ENCODE assay signal across 12 cellular contexts in the genomic region with DNA sequence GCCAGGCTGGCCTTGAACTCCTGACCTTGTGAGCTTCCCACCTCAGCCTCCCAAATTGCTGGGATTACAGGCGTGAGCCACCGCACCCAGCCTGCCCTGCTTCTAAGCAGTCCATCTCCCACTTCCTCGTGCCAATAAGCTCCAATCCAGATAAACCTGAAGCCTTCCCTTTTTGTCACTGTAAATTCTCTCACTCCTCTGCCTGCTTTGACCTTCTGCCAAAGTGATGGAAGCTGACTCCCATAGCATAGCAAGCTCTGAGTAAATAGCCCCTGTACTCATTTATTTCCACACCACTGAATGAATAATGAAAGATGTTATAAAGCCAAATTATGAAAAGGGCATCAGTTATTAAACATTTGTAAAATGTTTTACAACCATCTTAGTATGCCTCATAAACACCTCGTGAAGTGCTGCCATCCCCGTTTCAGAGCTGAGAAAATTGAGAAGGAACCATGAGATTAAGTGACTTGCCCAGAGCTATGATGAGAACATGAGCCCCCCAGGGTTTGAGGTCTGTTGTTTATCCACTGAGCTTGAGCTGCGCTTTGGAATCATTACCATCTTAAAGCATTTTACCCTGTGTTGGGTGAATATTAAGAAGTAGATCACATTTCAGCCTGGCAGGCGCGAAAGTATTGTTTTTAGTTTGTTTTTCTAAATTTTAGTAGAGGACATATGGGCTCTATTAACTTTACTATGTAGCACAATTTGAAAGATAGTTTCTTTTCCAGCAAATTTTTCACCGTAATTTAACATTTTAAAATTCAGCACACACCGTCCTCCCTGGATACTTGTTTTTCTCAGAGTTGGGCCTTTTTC. TPM values are rescaled to one million over a fixed set of nuclear protein-coding genes. Genes with fewer than 3 reads are reported as not detected.
DNase-seq lines count a peak whose midpoint lies in the region; ATAC-seq and TF ChIP-seq lines count a peak whose summit lies in the region.
"Had no signal": no experiment of that assay in that cellular context is flagged by ENCODE, and none has a peak within 500 bp of the region (broad histone marks: within the 10 kb centered on the region; RNA-seq: fewer than 3 reads in every experiment).

No MANE protein-coding gene starts in this region.

- H3K27me3 ChIP-seq in Caco-2 (replicated peaks; ENCODE audit: control insufficient read depth, insufficient read depth, low read length) (no peaks in the 10 kb centered on the region), left ventricle myocardium inferior (ENCODE audit: low read depth) (no peaks in the 10 kb centered on the region), parathyroid adenoma (ENCODE audit: control insufficient read depth, insufficient read depth, low read length) (no peaks in the 10 kb centered on the region)

- H3K9ac ChIP-seq in parathyroid adenoma: no peak overlapping the region
- H3K9ac ChIP-seq: KMS-11 had no signal

- intact Hi-C loops in Caco-2 (cut with micrococcal nuclease; ENCODE audit: unreplicated experiment) (loop anchor here (1.0 kb wide), 1 partner anchor 52 kb away; the partner anchor contains the start of gene LRP6), left ventricle myocardium inferior (cut with micrococcal nuclease) (loop anchor here (10.0 kb wide), 1 partner anchor 745 kb away; no protein-coding TSS in a partner anchor)

- ATAC-seq in WTC11: peak; percentile 76
- no peak for ATAC-seq in GM19023 (IDR thresholded peaks at IDR 0.05; ENCODE audit: unreplicated experiment)
- ATAC-seq in activated CD8-positive, alpha-beta T cell treated with anti-CD3 and anti-CD28 coated beads, Interleukin-2, amount 10 ng/mL, durations not matched to agents 7 days and 5 days: no peak

- H3K4me1 ChIP-seq in Caco-2 (peaks cover 25% of the 10 kb centered on the region), left ventricle myocardium inferior (peaks cover 6% of the 10 kb centered on the region), parathyroid adenoma (peaks cover 24% of the 10 kb centered on the region)

- POLR2A ChIA-PET in Caco-2 (lab: Charles Lee): interaction anchor here (0.5 to 2.1 kb wide), 8 partner anchors 30 to 406 kb away, joined by 3 to 22 read pairs (median 6); partner anchors contain the start of genes BORCS5 and LRP6
- POLR2A ChIA-PET in WTC11 (lab: Charles Lee): interaction anchor here (0.7 kb wide), 1 partner anchor 12 kb away, joined by 3 read pairs; no protein-coding TSS in a partner anchor
- POLR2A ChIA-PET in activated CD8-positive, alpha-beta T cell treated with anti-CD3 and anti-CD28 coated beads, Interleukin-2, amount 10 ng/mL, durations not matched to agents 7 days and 5 days (lab: Charles Lee): no interaction called here

- H3K4me3 ChIP-seq in Caco-2 (ENCODE audit: low read depth, low read length): no peak overlapping the region
- peak overlapping the region; percentile 17 for H3K4me3 ChIP-seq in left ventricle myocardium inferior
- H3K4me3 ChIP-seq in parathyroid adenoma (ENCODE audit: low read depth, low read length): peak overlapping the region; percentile 37

- BruUV-seq in Caco-2 (replicated peaks; lab: Mats Ljungman, UMichigan): no TSS peak

- H3K9me3 ChIP-seq in Caco-2 (peaks cover 4% of the 10 kb centered on the region; the same call in 1 of the 2 replicates), left ventricle myocardium inferior (replicated peaks) (no peaks in the 10 kb centered on the region), parathyroid adenoma (ENCODE audit: control insufficient read depth, low read length) (no peaks in the 10 kb centered on the region)

- H3K4me3 Mint-ChIP-seq in Caco-2 (ENCODE audit: unreplicated experiment) (peak overlapping the region; percentile 69), WTC11 (peak overlapping the region; percentile 28; the same call in 1 of the 2 replicates)
- H3K4me3 Mint-ChIP-seq in activated CD8-positive, alpha-beta T cell treated with anti-CD3 and anti-CD28 coated beads, Interleukin-2, amount 10 ng/mL, durations not matched to agents 7 days and 5 days: no peak overlapping the region
- H3K4me3 Mint-ChIP-seq: CD14-positive monocyte had no signal

- H3K79me2 ChIP-seq in parathyroid adenoma: no peaks in the 10 kb centered on the region

- H3K4me2 ChIP-seq in parathyroid adenoma (ENCODE audit: low read length): peak overlapping the region; percentile 70
- H3K4me2 ChIP-seq: KMS-11 had no signal

- H3K36me3 Mint-ChIP-seq in Caco-2 (ENCODE audit: insufficient read depth, unreplicated experiment): peaks cover 33% of the 10 kb centered on the region
- peaks cover 6% of the 10 kb centered on the region for H3K36me3 Mint-ChIP-seq in WTC11
- H3K36me3 Mint-ChIP-seq in activated CD8-positive, alpha-beta T cell treated with anti-CD3 and anti-CD28 coated beads, Interleukin-2, amount 10 ng/mL, durations not matched to agents 7 days and 5 days (ENCODE audit: low read depth): no peaks in the 10 kb centered on the region
- H3K36me3 Mint-ChIP-seq: CD14-positive monocyte had no signal

- H3K27me3 Mint-ChIP-seq in Caco-2 (ENCODE audit: insufficient read depth, unreplicated experiment) (no peaks in the 10 kb centered on the region), WTC11 (ENCODE audit: low read depth) (no peaks in the 10 kb centered on the region)
- H3K27me3 Mint-ChIP-seq in activated CD8-positive, alpha-beta T cell treated with anti-CD3 and anti-CD28 coated beads, Interleukin-2, amount 10 ng/mL, durations not matched to agents 7 days and 5 days (ENCODE audit: low read depth): peaks cover 14% of the 10 kb centered on the region

- H3K27ac Mint-ChIP-seq in Caco-2 (ENCODE audit: unreplicated experiment) (peak overlapping the region; percentile 88), WTC11 (peak overlapping the region; percentile 39)
- no peak overlapping the region for H3K27ac Mint-ChIP-seq in activated CD8-positive, alpha-beta T cell treated with anti-CD3 and anti-CD28 coated beads, Interleukin-2, amount 10 ng/mL, durations not matched to agents 7 days and 5 days

- CTCF ChIA-PET in Caco-2 (lab: Charles Lee) (interaction anchor here (0.6 to 1.6 kb wide), 7 partner anchors 11 to 384 kb away, joined by 3 to 7 read pairs (median 4); partner anchors contain the start of genes LRP6 and MANSC1), WTC11 (lab: Charles Lee) (interaction anchor here (0.6 to 2.6 kb wide), 5 partner anchors 8 to 311 kb away, joined by 3 to 10 read pairs (median 4); partner anchors contain the start of gene MANSC1)
- CTCF ChIA-PET in activated CD8-positive, alpha-beta T cell treated with anti-CD3 and anti-CD28 coated beads, Interleukin-2, amount 10 ng/mL, durations not matched to agents 7 days and 5 days (lab: Charles Lee): interaction anchor here (0.9 kb wide), 1 partner anchor 7 kb away, joined by 3 read pairs; no protein-coding TSS in a partner anchor

- H3K27ac ChIP-seq in left ventricle myocardium inferior (replicated peaks): peak overlapping the region; percentile 57
- peak overlapping the region; percentile 82 for H3K27ac ChIP-seq in parathyroid adenoma
- H3K27ac ChIP-seq: KMS-11 had no signal

- H3K36me3 ChIP-seq in Caco-2 (ENCODE audit: control insufficient read depth, insufficient read depth, low read length) (no peaks in the 10 kb centered on the region), left ventricle myocardium inferior (no peaks in the 10 kb centered on the region), parathyroid adenoma (ENCODE audit: control insufficient read depth, insufficient read depth, low read length) (no peaks in the 10 kb centered on the region)

- H2AFZ ChIP-seq in parathyroid adenoma: peak overlapping the region; percentile 69

- TF ChIP-seq CTCF in Caco-2 (IDR thresholded peaks at IDR 0.05; ENCODE audit: insufficient read depth in 1 of 2, low read depth in 1 of 2, low read length in 1 of 2, severe bottlenecking in 1 of 2, unreplicated experiment in 1 of 2) (no peak), WTC11 (IDR thresholded peaks at IDR 0.05) (no peak), left ventricle myocardium inferior (IDR thresholded peaks at IDR 0.05; ENCODE audit: borderline replicate concordance) (no peak), parathyroid adenoma (IDR thresholded peaks at IDR 0.05) (no peak)

- peaks cover 11% of the 10 kb centered on the region for H3K9me3 Mint-ChIP-seq in Caco-2 (ENCODE audit: unreplicated experiment)
- peaks cover 13% of the 10 kb centered on the region for H3K9me3 Mint-ChIP-seq in WTC11
- H3K9me3 Mint-ChIP-seq in activated CD8-positive, alpha-beta T cell treated with anti-CD3 and anti-CD28 coated beads, Interleukin-2, amount 10 ng/mL, durations not matched to agents 7 days and 5 days (ENCODE audit: insufficient read depth): no peaks in the 10 kb centered on the region

- H3K4me1 Mint-ChIP-seq in Caco-2 (ENCODE audit: low read depth, unreplicated experiment): peaks cover 39% of the 10 kb centered on the region
- H3K4me1 Mint-ChIP-seq in WTC11: peaks cover 16% of the 10 kb centered on the region
- H3K4me1 Mint-ChIP-seq in activated CD8-positive, alpha-beta T cell treated with anti-CD3 and anti-CD28 coated beads, Interleukin-2, amount 10 ng/mL, durations not matched to agents 7 days and 5 days (ENCODE audit: low read depth): no peaks in the 10 kb centered on the region
- H3K4me1 Mint-ChIP-seq: CD14-positive monocyte had no signal

- DNase-seq in Caco-2: no peak
- no peak for DNase-seq in WTC11 (ENCODE audit: low spot score)
- no peak for DNase-seq in left ventricle myocardium inferior
- no peak for DNase-seq in putamen (ENCODE audit: low spot score)
- DNase-seq in activated CD8-positive, alpha-beta T cell treated with anti-CD3 and anti-CD28 coated beads, Interleukin-2, amount 10 ng/mL, durations not matched to agents 7 days and 5 days: no peak
- DNase-seq in effector CD8-positive, alpha-beta T cell (lab: John Stamatoyannopoulos, UW): no peak
- DNase-seq: cortex of kidney, mammary epithelial cell had no signal

TF ChIP-seq in WTC11, 78 proteins besides CTCF, POLR2A, EP300 and RAD21:
- no peak for TF ChIP-seq ZBTB21 (CRISPR knock-in tag; IDR thresholded peaks at IDR 0.05; ENCODE audit: borderline replicate concordance)
- no peak for TF ChIP-seq ETV6 (CRISPR knock-in tag; IDR thresholded peaks at IDR 0.05)
- no peak for TF ChIP-seq ZNF423 (CRISPR knock-in tag; IDR thresholded peaks at IDR 0.05)
- no peak for TF ChIP-seq FOXK1 (CRISPR knock-in tag; IDR thresholded peaks at IDR 0.05)
- no peak for TF ChIP-seq NFE2L1 (CRISPR knock-in tag; IDR thresholded peaks at IDR 0.05)

RNA-seq across cellular contexts. Expression of gene MANSC1, which starts 30.3 kb away (rescaled TPM):
- total RNA-seq in Caco-2 (2022) (27.5 and 28.9 TPM in 2 replicates), WTC11 (2021) (6.8 to 10.7 TPM (median 10.6 TPM) in 3 replicates), left ventricle myocardium inferior (8.7 TPM)
- under 1 TPM in 1 of 2 experiments, not detected in 1; 0.13 TPM for total RNA-seq in activated CD8-positive, alpha-beta T cell treated with anti-CD3 and anti-CD28 coated beads, Interleukin-2, amount 10 ng/mL, durations not matched to agents 7 days and 5 days

RNA-seq across cellular contexts. Expression of gene BORCS5, which starts 37.2 kb away (rescaled TPM):
- 25.5 and 25.7 TPM in 2 replicates for total RNA-seq in Caco-2 (2022)
- 13.2 to 16.4 TPM (median 15.1 TPM) in 3 replicates for total RNA-seq in WTC11 (2021)
- total RNA-seq in left ventricle myocardium inferior: 8.7 TPM
- 10 to 100 TPM; 18.8 to 21.2 TPM for total RNA-seq in activated CD8-positive, alpha-beta T cell treated with anti-CD3 and anti-CD28 coated beads, Interleukin-2, amount 10 ng/mL, durations not matched to agents 7 days and 5 days

RNA-seq across cellular contexts. Expression of gene LRP6, which starts 52.9 kb away (rescaled TPM):
- total RNA-seq in Caco-2 (2022) (72.7 and 78.4 TPM in 2 replicates), WTC11 (2021) (61.9 to 72.8 TPM (median 68.8 TPM) in 3 replicates), left ventricle myocardium inferior (18.7 TPM)
- total RNA-seq in activated CD8-positive, alpha-beta T cell treated with anti-CD3 and anti-CD28 coated beads, Interleukin-2, amount 10 ng/mL, durations not matched to agents 7 days and 5 days: under 1 TPM; 0.08 to 0.37 TPM

Comparison
In these comparisons a context has a peak if more than half of its experiments do, and no peak if none do; other contexts are left out.
1. RNA of gene LRP6, which starts 52.9 kb away (total RNA-seq): 61.9 to 72.8 TPM in WTC11, 72.7 to 78.4 TPM in Caco-2 and 18.7 TPM in left ventricle myocardium inferior (single experiment); 0.08 to 0.37 TPM in activated CD8-positive, alpha-beta T cell treated with anti-CD3 and anti-CD28 coated beads, Interleukin-2, amount 10 ng/mL, durations not matched to agents 7 days and 5 days; every median in the first group is over 10 times any median in the second.